In genomic region chr1:53381790-53382401, GRCh38 we compare ENCODE assay signal across 1 cellular context.
TF ChIP-seq lines count a peak whose summit lies in the region.

No MANE protein-coding gene starts in this region.

TF ChIP-seq in HCT116, 20 proteins besides CTCF, POLR2A, EP300 and RAD21 (continued from another document):
- peak; percentile 39 for TF ChIP-seq SP1 (IDR thresholded peaks at IDR 0.05; ENCODE audit: low read depth)
- TF ChIP-seq TCF7L2 (IDR thresholded peaks at IDR 0.05; ENCODE audit: borderline replicate concordance, extremely low read depth, insufficient read depth, insufficient read length) = no peak
- no peak for TF ChIP-seq ZBTB33 (IDR thresholded peaks at IDR 0.05; ENCODE audit: extremely low read depth, insufficient replicate concordance, low read length)
- TF ChIP-seq ZNF274 (IDR thresholded peaks at IDR 0.05; ENCODE audit: low read depth, low read length) = no peak
- peak; percentile 61; the same call in 1 of the 2 replicates for TF ChIP-seq CBX3 (IDR thresholded peaks at IDR 0.05; ENCODE audit: low read depth)
TF ChIP-seq in HCT116: peak in this region for 5.
